1 cellular context compared by ENCODE assay signal in the genomic region with DNA sequence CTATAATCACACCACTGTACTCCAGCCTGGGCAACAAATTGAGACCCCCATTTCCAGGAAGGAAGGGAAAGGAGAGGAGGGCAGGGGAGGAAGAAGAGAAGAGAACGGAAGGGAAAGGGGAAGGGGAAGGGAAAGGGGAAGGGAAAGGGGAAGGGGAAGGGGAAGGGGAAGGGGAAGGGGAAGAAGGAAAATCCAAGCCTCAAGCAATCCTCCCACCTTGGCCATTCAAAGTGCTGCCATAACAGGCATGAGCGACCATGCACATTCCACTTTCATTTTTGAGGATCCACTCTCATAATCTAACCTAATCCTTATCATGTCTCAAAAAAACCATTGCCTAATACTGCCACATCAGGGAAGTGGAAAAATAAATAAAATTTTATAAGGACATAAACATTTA. TPM values are rescaled to one million over a fixed set of nuclear protein-coding genes. Genes with fewer than 3 reads are reported as not detected.
"Had no signal": no experiment of that assay in that cellular context is flagged by ENCODE, and none has a peak within 500 bp of the region (broad histone marks: within the 10 kb centered on the region; RNA-seq: fewer than 3 reads in every experiment).

No MANE protein-coding gene starts in this region.

RNA-seq across cellular contexts. Expression of gene ZNF442, which starts 20.9 kb away (rescaled TPM):
- total RNA-seq: NCI-H460 had no signal

RNA-seq across cellular contexts. Expression of gene ZNF563, which starts 52.9 kb away (rescaled TPM):
- total RNA-seq: NCI-H460 had no signal
